Comparison of ENCODE assay signal across 8 cellular contexts in genomic region chrX:100615015-100615414, GRCh38. TPM values are rescaled to one million over a fixed set of nuclear protein-coding genes. Genes with fewer than 3 reads are reported as not detected.
A peak's percentile ranks its signal among the peaks of the same experiment; 100 is the strongest.
DNase-seq lines count a peak whose midpoint lies in the region; ATAC-seq, FAIRE-seq and TF ChIP-seq lines count a peak whose summit lies in the region.

No MANE protein-coding gene starts in this region.

- 17% methylated on average over 3 of the region's 3 CpGs; no CpG with 5 or more reads in 1 of the 2 donors for WGBS in esophagus squamous epithelium, 2 donors
- 5 to 16% (median 12%) methylated on average over 3 of the region's 3 CpGs for WGBS in small intestine, 3 donors

- H3K36me3 ChIP-seq in esophagus squamous epithelium (no peaks in the 10 kb centered on the region), small intestine (ENCODE audit: control insufficient read depth in 2 of 2, insufficient read depth in 2 of 2, low read length in 2 of 2) (no peaks in the 10 kb centered on the region)

- peaks cover 0 to 5% (median 0%) of the 10 kb centered on the region in 3 donors for H3K4me1 ChIP-seq in esophagus squamous epithelium
- no peaks in the 10 kb centered on the region for H3K4me1 ChIP-seq in small intestine (ENCODE audit: control insufficient read depth in 2 of 2, insufficient read depth in 1 of 2, low read depth in 1 of 2, low read length in 1 of 2)

- FAIRE-seq in small intestine (lab: Jason Lieb, UNC): no peak

- H3K4me3 ChIP-seq in esophagus squamous epithelium: no peak overlapping the region
- H3K4me3 ChIP-seq in small intestine (ENCODE audit: low read depth in 1 of 2, low read length in 2 of 2): no peak overlapping the region

- DNase-seq in EL (peak; percentile 62), GM19238 (ENCODE audit: insufficient read length, low spot score) (peak; percentile 5), OCI-M1 (lab: John Stamatoyannopoulos, UW) (peak; percentile 41), esophagus squamous epithelium (lab: John Stamatoyannopoulos, UW) (no peak), small intestine (peak; percentile 5), amygdala (lab: John Stamatoyannopoulos, UW) (no peak), medulla oblongata (ENCODE audit: extremely low spot score) (no peak)

- no peak for TF ChIP-seq POLR2A in esophagus squamous epithelium (IDR thresholded peaks at IDR 0.05)

- H3K27me3 ChIP-seq in esophagus squamous epithelium (peaks cover 0 to 3% (median 0%) of the 10 kb centered on the region in 4 donors), small intestine (ENCODE audit: control insufficient read depth in 2 of 2, insufficient read depth in 2 of 2, low read length in 2 of 2) (no peaks in the 10 kb centered on the region)

- peak; percentile 98 for ATAC-seq in HG03095 (IDR thresholded peaks at IDR 0.05; ENCODE audit: unreplicated experiment)

- no peaks in the 10 kb centered on the region for H3K9me3 ChIP-seq in esophagus squamous epithelium
- H3K9me3 ChIP-seq in small intestine (ENCODE audit: control insufficient read depth, low read depth): no peaks in the 10 kb centered on the region

- TF ChIP-seq CTCF in esophagus squamous epithelium (IDR thresholded peaks at IDR 0.05): peak in 4 of 6 experiments; percentile 15 to 43 (median 26)

- no peak overlapping the region for H3K27ac ChIP-seq in esophagus squamous epithelium
- H3K27ac ChIP-seq in small intestine (ENCODE audit: low read depth in 1 of 2, low read length in 1 of 2): no peak overlapping the region

- intact Hi-C loops in esophagus squamous epithelium (cut with DNase I): no loop called here

RNA-seq across cellular contexts. Expression of gene TSPAN6, which starts 21.6 kb away (rescaled TPM):
- 10 to 100 TPM; 27.1 to 72.1 (median 37.7) TPM for total RNA-seq in esophagus squamous epithelium
- polyA plus RNA-seq in small intestine: 10 to 100 TPM in 1 of 3 donors, 1 to 10 TPM in 2; 8.1 to 26.4 (median 9.8) TPM

RNA-seq across cellular contexts. Expression of gene SRPX2, which starts 29.0 kb away (rescaled TPM):
- 10 to 100 TPM; 22.6 to 38.4 (median 25.6) TPM for total RNA-seq in esophagus squamous epithelium
- polyA plus RNA-seq in small intestine: 1 to 10 TPM in 1 of 3 donors, under 1 TPM in 1, not detected in 1; 0.54 to 5.5 TPM

RNA-seq across cellular contexts. Expression of gene TNMD, which starts 30.3 kb away (rescaled TPM):
- total RNA-seq in esophagus squamous epithelium: not detected
- polyA plus RNA-seq in small intestine: under 1 TPM in 1 of 3 donors, not detected in 2; 0.21 TPM

Comparison
In these comparisons a context has a peak if more than half of its experiments do, and no peak if none do; other contexts are left out.
1. DNase-seq: peak in EL (single experiment), GM19238 (single experiment), OCI-M1 (single experiment) and small intestine (single experiment); none in esophagus squamous epithelium (single experiment), amygdala (0 of 56) and medulla oblongata (single experiment).